Comparison of ENCODE assay signal across 8 cellular contexts in the genomic region with DNA sequence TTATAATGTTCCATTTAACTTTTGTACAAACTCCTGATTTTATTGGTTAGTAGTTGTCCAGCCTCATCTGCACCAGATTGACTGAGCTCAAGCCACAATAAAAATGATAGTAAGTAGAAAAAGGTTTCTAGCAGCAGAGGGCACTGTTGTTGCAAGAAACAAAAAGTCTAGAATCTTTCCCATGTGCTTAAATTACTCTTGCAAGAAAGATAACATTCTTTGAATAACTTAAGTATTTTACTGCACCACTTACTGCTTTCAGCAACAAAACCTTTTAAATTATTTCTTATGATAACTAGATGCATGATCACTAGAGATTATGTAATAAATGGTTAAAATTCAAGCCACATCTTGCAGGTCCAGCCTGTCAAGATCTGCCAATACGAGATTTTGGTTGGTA. TPM values are rescaled to one million over a fixed set of nuclear protein-coding genes. Genes with fewer than 3 reads are reported as not detected.
DNase-seq lines count a peak whose midpoint lies in the region; ATAC-seq, FAIRE-seq and TF ChIP-seq lines count a peak whose summit lies in the region.

No MANE protein-coding gene starts in this region.

- H3K27ac Mint-ChIP-seq in activated CD4-positive, alpha-beta T cell treated with anti-CD3 and anti-CD28 coated beads, Interleukin-2, amount 10 ng/mL, durations not matched to agents 24 days and 14 days, result no peak overlapping the region
- H3K27ac Mint-ChIP-seq in activated CD4-positive, alpha-beta memory T cell treated with anti-CD3 and anti-CD28 coated beads, Interleukin-2, amount 10 ng/mL, durations not matched to agents 7 days and 5 days, result no peak overlapping the region

- no peak overlapping the region for H3K4me3 Mint-ChIP-seq in activated CD4-positive, alpha-beta T cell treated with anti-CD3 and anti-CD28 coated beads, Interleukin-2, amount 10 ng/mL, durations not matched to agents 24 days and 14 days
- H3K4me3 Mint-ChIP-seq in activated CD4-positive, alpha-beta memory T cell treated with anti-CD3 and anti-CD28 coated beads, Interleukin-2, amount 10 ng/mL, durations not matched to agents 7 days and 5 days, result no peak overlapping the region

- no peaks in the 10 kb centered on the region for H3K4me1 Mint-ChIP-seq in activated CD4-positive, alpha-beta T cell treated with anti-CD3 and anti-CD28 coated beads, Interleukin-2, amount 10 ng/mL, durations not matched to agents 24 days and 14 days
- no peaks in the 10 kb centered on the region for H3K4me1 Mint-ChIP-seq in activated CD4-positive, alpha-beta memory T cell treated with anti-CD3 and anti-CD28 coated beads, Interleukin-2, amount 10 ng/mL, durations not matched to agents 7 days and 5 days

- no peaks in the 10 kb centered on the region for H3K27me3 Mint-ChIP-seq in activated CD4-positive, alpha-beta T cell treated with anti-CD3 and anti-CD28 coated beads, Interleukin-2, amount 10 ng/mL, durations not matched to agents 24 days and 14 days
- H3K27me3 Mint-ChIP-seq in activated CD4-positive, alpha-beta memory T cell treated with anti-CD3 and anti-CD28 coated beads, Interleukin-2, amount 10 ng/mL, durations not matched to agents 7 days and 5 days, result no peaks in the 10 kb centered on the region

- CTCF ChIA-PET in activated CD4-positive, alpha-beta memory T cell treated with anti-CD3 and anti-CD28 coated beads, Interleukin-2, amount 10 ng/mL, durations not matched to agents 7 days and 5 days (lab: Charles Lee), result interaction anchor here (0.7 to 2.2 kb wide), 9 partner anchors 9 to 189 kb away, joined by 3 to 30 read pairs (median 6); a partner anchor contains a TSS

- H3K36me3 Mint-ChIP-seq in activated CD4-positive, alpha-beta T cell treated with anti-CD3 and anti-CD28 coated beads, Interleukin-2, amount 10 ng/mL, durations not matched to agents 24 days and 14 days (ENCODE audit: low read depth), result peaks cover 5% of the 10 kb centered on the region
- peaks cover 3% of the 10 kb centered on the region for H3K36me3 Mint-ChIP-seq in activated CD4-positive, alpha-beta memory T cell treated with anti-CD3 and anti-CD28 coated beads, Interleukin-2, amount 10 ng/mL, durations not matched to agents 7 days and 5 days (ENCODE audit: low read depth)

- POLR2A ChIA-PET in activated CD4-positive, alpha-beta memory T cell treated with anti-CD3 and anti-CD28 coated beads, Interleukin-2, amount 10 ng/mL, durations not matched to agents 7 days and 5 days (lab: Charles Lee), result no interaction called here

- peak; percentile 78 for DNase-seq in activated CD4-positive, alpha-beta T cell treated with anti-CD3 and anti-CD28 coated beads, Interleukin-2, amount 10 ng/mL, durations not matched to agents 24 days and 14 days
- no peak for DNase-seq in activated CD4-positive, alpha-beta T cell treated with anti-CD3 and anti-CD28 coated beads, Interleukin-2, amount 50 U/mL, for 4 hours
- DNase-seq in NCI-H226 (peak; percentile 40), bronchial epithelial cell (ENCODE audit: low read depth) (peak; percentile 59), left lobe of liver (ENCODE audit: low spot score) (no peak)
- DNase-seq in activated CD8-positive, alpha-beta memory T cell treated with anti-CD3 and anti-CD28 coated beads, Interleukin-2, amount 50 U/mL, for 48 hours, result no peak
- DNase-seq in activated CD4-positive, alpha-beta memory T cell treated with anti-CD3 and anti-CD28 coated beads, Interleukin-2, amount 10 ng/mL, durations not matched to agents 7 days and 5 days, result no peak

- H3K4me3 ChIP-seq in bronchial epithelial cell (ENCODE audit: low read depth, low read length), result no peak overlapping the region

- no peaks in the 10 kb centered on the region for H3K9me3 Mint-ChIP-seq in activated CD4-positive, alpha-beta T cell treated with anti-CD3 and anti-CD28 coated beads, Interleukin-2, amount 10 ng/mL, durations not matched to agents 24 days and 14 days
- H3K9me3 Mint-ChIP-seq in activated CD4-positive, alpha-beta memory T cell treated with anti-CD3 and anti-CD28 coated beads, Interleukin-2, amount 10 ng/mL, durations not matched to agents 7 days and 5 days, result no peaks in the 10 kb centered on the region

- ATAC-seq in HG02642 (IDR thresholded peaks at IDR 0.05; ENCODE audit: poor library complexity, unreplicated experiment) (peak; percentile 78), left lobe of liver (peak; percentile 67)

- FAIRE-seq in bronchial epithelial cell (lab: Jason Lieb, UNC), result no peak

- H3K36me3 ChIP-seq in bronchial epithelial cell (ENCODE audit: control insufficient read depth, insufficient read depth, low read length), result peaks cover 2% of the 10 kb centered on the region

- intact Hi-C loops in activated CD4-positive, alpha-beta T cell treated with anti-CD3 and anti-CD28 coated beads, Interleukin-2, amount 10 ng/mL, durations not matched to agents 24 days and 14 days (cut with micrococcal nuclease), result loop anchor here (1.0 to 2.0 kb wide), 3 partner anchors 18 to 183 kb away; no protein-coding TSS in a partner anchor

- H3K27me3 ChIP-seq in bronchial epithelial cell (ENCODE audit: control insufficient read depth, insufficient read depth, low read length), result no peaks in the 10 kb centered on the region

- TF ChIP-seq CTCF in bronchial epithelial cell (IDR thresholded peaks at IDR 0.05; ENCODE audit: insufficient read depth, low read length, severe bottlenecking), result peak; percentile 42

RNA-seq across cellular contexts. Expression of a gene that starts 27.0 kb away (rescaled TPM):
- not detected in 2 replicates for total RNA-seq in activated CD4-positive, alpha-beta T cell treated with anti-CD3 and anti-CD28 coated beads, Interleukin-2, amount 10 ng/mL, durations not matched to agents 24 days and 14 days
- total RNA-seq in bronchial epithelial cell (not detected in 2 replicates), left lobe of liver (0.10 TPM)
- total RNA-seq in activated CD4-positive, alpha-beta memory T cell treated with anti-CD3 and anti-CD28 coated beads, Interleukin-2, amount 10 ng/mL, durations not matched to agents 7 days and 5 days, result not detected

Comparison
In these comparisons a context has a peak if more than half of its experiments do, and no peak if none do; other contexts are left out.
1. DNase-seq: peak in activated CD4-positive, alpha-beta T cell treated with anti-CD3 and anti-CD28 coated beads, Interleukin-2, amount 10 ng/mL, durations not matched to agents 24 days and 14 days (single experiment), NCI-H226 (single experiment) and bronchial epithelial cell (single experiment); none in activated CD4-positive, alpha-beta T cell treated with anti-CD3 and anti-CD28 coated beads, Interleukin-2, amount 50 U/mL, for 4 hours (0 of 2), left lobe of liver (single experiment), activated CD8-positive, alpha-beta memory T cell treated with anti-CD3 and anti-CD28 coated beads, Interleukin-2, amount 50 U/mL, for 48 hours (single experiment) and activated CD4-positive, alpha-beta memory T cell treated with anti-CD3 and anti-CD28 coated beads, Interleukin-2, amount 10 ng/mL, durations not matched to agents 7 days and 5 days (single experiment).